ENCODE assay signal across 1 cellular context in genomic region chr17:21406616-21407404, GRCh38. TPM values are rescaled to one million over a fixed set of nuclear protein-coding genes. Genes with fewer than 3 reads are reported as not detected.
"Had no signal": no experiment of that assay in that cellular context is flagged by ENCODE, and none has a peak within 500 bp of the region (broad histone marks: within the 10 kb centered on the region; RNA-seq: fewer than 3 reads in every experiment).

No MANE protein-coding gene starts in this region.

RNA-seq across cellular contexts. Expression of gene KCNJ12, which starts 30.7 kb away (rescaled TPM):
- polyA plus RNA-seq: naive thymus-derived CD4-positive, alpha-beta T cell had no signal
